Comparison of ENCODE assay signal across 22 cellular contexts in genomic region chr6:22884441-22884840, GRCh38.
"Had no signal": no experiment of that assay in that cellular context is flagged by ENCODE, and none has a peak within 500 bp of the region (broad histone marks: within the 10 kb centered on the region; RNA-seq: fewer than 3 reads in every experiment).

No MANE protein-coding gene starts in this region.

- H3K27me3 Mint-ChIP-seq: activated CD4-positive, alpha-beta memory T cell treated with anti-CD3 and anti-CD28 coated beads for 36 hours; activated naive CD8-positive, alpha-beta T cell treated with anti-CD3 and anti-CD28 coated beads for 36 hours; naive thymus-derived CD4-positive, alpha-beta T cell; stimulated activated naive CD8-positive, alpha-beta T cell treated with anti-CD3 and anti-CD28 coated beads, Interleukin-15, amount 100 ng/mL, for 72 hours had no signal

- H3K9me3 Mint-ChIP-seq: activated CD4-positive, alpha-beta memory T cell treated with anti-CD3 and anti-CD28 coated beads for 36 hours; activated naive CD8-positive, alpha-beta T cell treated with anti-CD3 and anti-CD28 coated beads for 36 hours; stimulated activated naive CD8-positive, alpha-beta T cell treated with anti-CD3 and anti-CD28 coated beads, Interleukin-15, amount 100 ng/mL, for 72 hours had no signal

- DNase-seq: activated CD4-positive, alpha-beta memory T cell treated with anti-CD3 and anti-CD28 coated beads for 36 hours; activated CD4-positive, alpha-beta T cell treated with anti-CD3 and anti-CD28 coated beads for 48 hours; activated naive CD4-positive, alpha-beta T cell treated with Interleukin-2 at 50 U/mL for 16 hours; activated naive CD8-positive, alpha-beta T cell treated with anti-CD3 and anti-CD28 coated beads for 36 hours; activated T-cell treated with anti-CD3 and anti-CD28 coated beads, Interleukin-2, amount 50 U/mL, for 48 hours; effector CD8-positive, alpha-beta T cell; foreskin melanocyte; glutamatergic neuron; hypothalamus; mesenchymal stem cell; naive thymus-derived CD4-positive, alpha-beta T cell; ovary; psoas muscle; right cardiac atrium; stimulated activated CD4-positive, alpha-beta T cell treated with anti-CD3 and anti-CD28 coated beads, Interleukin-1b, Interleukin-23, amount 100 ng/mL, for 48 hours; stimulated activated naive CD8-positive, alpha-beta T cell treated with anti-CD3 and anti-CD28 coated beads, Interleukin-15, amount 100 ng/mL, for 72 hours; T-helper 1 cell; tibial artery had no signal

- H3K4me3 Mint-ChIP-seq: activated CD4-positive, alpha-beta memory T cell treated with anti-CD3 and anti-CD28 coated beads for 36 hours; activated naive CD8-positive, alpha-beta T cell treated with anti-CD3 and anti-CD28 coated beads for 36 hours; naive thymus-derived CD4-positive, alpha-beta T cell; stimulated activated effector memory CD8-positive, alpha-beta T cell treated with anti-CD3 and anti-CD28 coated beads, Interleukin-12 subunit alpha, Interleukin-12 subunit beta, amount 100 ng/mL, for 72 hours; stimulated activated naive CD8-positive, alpha-beta T cell treated with anti-CD3 and anti-CD28 coated beads, Interleukin-15, amount 100 ng/mL, for 72 hours had no signal

- ATAC-seq: esophagus mucosa; naive thymus-derived CD4-positive, alpha-beta T cell; psoas muscle; stimulated activated effector memory CD8-positive, alpha-beta T cell treated with anti-CD3 and anti-CD28 coated beads, Interleukin-12 subunit alpha, Interleukin-12 subunit beta, amount 100 ng/mL, for 72 hours; stimulated activated naive CD8-positive, alpha-beta T cell treated with anti-CD3 and anti-CD28 coated beads, Interleukin-15, amount 100 ng/mL, for 72 hours had no signal

- H3K27me3 ChIP-seq: cardiac muscle cell, neutrophil, ovary, tibial artery had no signal

- H3K27ac Mint-ChIP-seq: activated CD4-positive, alpha-beta memory T cell treated with anti-CD3 and anti-CD28 coated beads for 36 hours; activated naive CD8-positive, alpha-beta T cell treated with anti-CD3 and anti-CD28 coated beads for 36 hours; naive thymus-derived CD4-positive, alpha-beta T cell; stimulated activated effector memory CD8-positive, alpha-beta T cell treated with anti-CD3 and anti-CD28 coated beads, Interleukin-12 subunit alpha, Interleukin-12 subunit beta, amount 100 ng/mL, for 72 hours; stimulated activated naive CD8-positive, alpha-beta T cell treated with anti-CD3 and anti-CD28 coated beads, Interleukin-15, amount 100 ng/mL, for 72 hours had no signal

- H3K4me3 ChIP-seq: cardiac muscle cell, ovary, psoas muscle, tibial artery had no signal

- H3K36me3 ChIP-seq: cardiac muscle cell, neutrophil, ovary, tibial artery had no signal

- H3K9me3 ChIP-seq: neutrophil, ovary, psoas muscle, tibial artery had no signal

- H3K36me3 Mint-ChIP-seq: activated CD4-positive, alpha-beta memory T cell treated with anti-CD3 and anti-CD28 coated beads for 36 hours; activated naive CD8-positive, alpha-beta T cell treated with anti-CD3 and anti-CD28 coated beads for 36 hours; naive thymus-derived CD4-positive, alpha-beta T cell; stimulated activated effector memory CD8-positive, alpha-beta T cell treated with anti-CD3 and anti-CD28 coated beads, Interleukin-12 subunit alpha, Interleukin-12 subunit beta, amount 100 ng/mL, for 72 hours had no signal

- H3K4me1 Mint-ChIP-seq: activated naive CD8-positive, alpha-beta T cell treated with anti-CD3 and anti-CD28 coated beads for 36 hours; naive thymus-derived CD4-positive, alpha-beta T cell; stimulated activated effector memory CD8-positive, alpha-beta T cell treated with anti-CD3 and anti-CD28 coated beads, Interleukin-12 subunit alpha, Interleukin-12 subunit beta, amount 100 ng/mL, for 72 hours; stimulated activated naive CD8-positive, alpha-beta T cell treated with anti-CD3 and anti-CD28 coated beads, Interleukin-15, amount 100 ng/mL, for 72 hours had no signal
